In the genomic region with DNA sequence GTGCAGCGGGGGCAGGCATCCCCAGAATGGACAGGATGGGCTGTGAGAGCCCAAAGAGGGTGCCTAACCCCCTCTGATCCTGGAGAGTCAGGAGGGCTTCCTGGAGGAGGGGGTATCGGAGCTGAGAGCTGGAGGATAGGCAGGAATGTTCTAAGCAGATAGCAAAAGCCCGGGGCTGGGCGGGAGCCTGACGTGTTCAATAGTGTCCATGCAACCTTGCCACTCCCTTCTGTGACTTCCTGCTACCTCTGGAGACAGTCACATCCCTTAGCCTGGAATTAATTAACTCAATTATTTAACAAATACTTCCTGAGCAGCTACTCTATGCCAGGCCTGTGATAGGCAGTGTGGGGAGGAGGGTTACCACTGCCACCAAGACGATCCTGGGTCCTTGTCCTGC, we compare ENCODE assay signal across 1 cellular context.
TF ChIP-seq lines count a peak whose summit lies in the region.

No MANE protein-coding gene starts in this region.

TF ChIP-seq in HepG2, 621 proteins besides CTCF, POLR2A, EP300 and RAD21:
- TF ChIP-seq, protein P1, sequence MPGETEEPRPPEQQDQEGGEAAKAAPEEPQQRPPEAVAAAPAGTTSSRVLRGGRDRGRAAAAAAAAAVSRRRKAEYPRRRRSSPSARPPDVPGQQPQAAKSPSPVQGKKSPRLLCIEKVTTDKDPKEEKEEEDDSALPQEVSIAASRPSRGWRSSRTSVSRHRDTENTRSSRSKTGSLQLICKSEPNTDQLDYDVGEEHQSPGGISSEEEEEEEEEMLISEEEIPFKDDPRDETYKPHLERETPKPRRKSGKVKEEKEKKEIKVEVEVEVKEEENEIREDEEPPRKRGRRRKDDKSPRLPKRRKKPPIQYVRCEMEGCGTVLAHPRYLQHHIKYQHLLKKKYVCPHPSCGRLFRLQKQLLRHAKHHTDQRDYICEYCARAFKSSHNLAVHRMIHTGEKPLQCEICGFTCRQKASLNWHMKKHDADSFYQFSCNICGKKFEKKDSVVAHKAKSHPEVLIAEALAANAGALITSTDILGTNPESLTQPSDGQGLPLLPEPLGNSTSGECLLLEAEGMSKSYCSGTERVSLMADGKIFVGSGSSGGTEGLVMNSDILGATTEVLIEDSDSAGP (CRISPR knock-in tag; IDR thresholded peaks at IDR 0.05; ENCODE audit: borderline replicate concordance), result 0 out of 2 replicates have a peak, but pooled peaks have one; percentile 1
- TF ChIP-seq HCFC1 (IDR thresholded peaks at IDR 0.05; ENCODE audit: low read depth, low read length), result no peak
TF ChIP-seq in HepG2: peak in this region for 1.
